ENCODE assay signal across 8 cellular contexts in genomic region chr21:36321325-36322082, GRCh38. TPM values are rescaled to one million over a fixed set of nuclear protein-coding genes. Genes with fewer than 3 reads are reported as not detected.
DNase-seq lines count a peak whose midpoint lies in the region; ATAC-seq and TF ChIP-seq lines count a peak whose summit lies in the region.

No MANE protein-coding gene starts in this region.

- ATAC-seq in Panc1 = no peak
- ATAC-seq in central memory CD8-positive, alpha-beta T cell (replicated peaks; ENCODE audit: extremely low read depth, poor library complexity, severe bottlenecking) = no peak
- no peak for ATAC-seq in HG02938 (IDR thresholded peaks at IDR 0.05; ENCODE audit: unreplicated experiment)

- H3K27ac ChIP-seq in Panc1 (ENCODE audit: low read length) (peak overlapping the region; percentile 84), thyroid gland (peak overlapping the region; percentile 51 to 99 (median 94))

- H3K36me3 Mint-ChIP-seq in central memory CD8-positive, alpha-beta T cell (ENCODE audit: insufficient read depth) = peaks cover 36% of the 10 kb centered on the region

- TF ChIP-seq CTCF in Panc1 (IDR thresholded peaks at IDR 0.05) = no peak
- TF ChIP-seq CTCF in lower leg skin (IDR thresholded peaks at IDR 0.05) = no peak
- TF ChIP-seq CTCF in thyroid gland (IDR thresholded peaks at IDR 0.05) = no peak

- H3K27me3 Mint-ChIP-seq in central memory CD8-positive, alpha-beta T cell = no peaks in the 10 kb centered on the region

- intact Hi-C loops in Panc1 (cut with micrococcal nuclease; ENCODE audit: unreplicated experiment) = no loop called here
- intact Hi-C loops in lower leg skin (cut with DNase I; ENCODE audit: low total_unique reads) = no loop called here
- intact Hi-C loops in thyroid gland (cut with DNase I) = loop anchor here (10.0 kb wide), 1 partner anchor 177 kb away; no protein-coding TSS in a partner anchor

- in situ Hi-C loops in HAP-1 (cut with MboI; ENCODE audit: low sequenced_read_pairs) = no loop called here
- in situ Hi-C loops in Panc1 (cut with HindIII; ENCODE audit: low pct_unique_long_range_greater_than_20kb, low sequenced_read_pairs) = no loop called here

- H3K4me1 Mint-ChIP-seq in central memory CD8-positive, alpha-beta T cell = peaks cover 44% of the 10 kb centered on the region

- CTCF ChIA-PET in Panc1 (lab: Charles Lee) = no interaction called here

- 9 to 10% methylated on average over 8 of the region's 8 CpGs for WGBS in lower leg skin, 2 donors
- WGBS in thyroid gland, 2 donors = 22 to 29% methylated on average over 8 of the region's 8 CpGs

- no peaks in the 10 kb centered on the region for H3K9me3 ChIP-seq in HAP-1
- H3K9me3 ChIP-seq in Panc1 (ENCODE audit: control insufficient read depth, insufficient read depth, low read depth, low read length) = no peaks in the 10 kb centered on the region
- H3K9me3 ChIP-seq in thyroid gland = no peaks in the 10 kb centered on the region

- POLR2A ChIA-PET in Panc1 (lab: Charles Lee) = interaction anchor here (0.6 kb wide), 1 partner anchor 377 kb away, joined by 3 read pairs; no protein-coding TSS in a partner anchor

- TF ChIP-seq POLR2A in lower leg skin (IDR thresholded peaks at IDR 0.05) (no peak), thyroid gland (IDR thresholded peaks at IDR 0.05) (no peak)

- peak; percentile 54 for DNase-seq in CD1c-positive myeloid dendritic cell (ENCODE audit: extremely low spot score)
- DNase-seq in HAP-1 (ENCODE audit: low spot score in 2 of 2) = peak; percentile 18 to 34
- DNase-seq in Panc1 (ENCODE audit: low read depth, low spot score) = no peak
- DNase-seq in central memory CD8-positive, alpha-beta T cell (ENCODE audit: low spot score in 2 of 2) = no peak
- no peak for DNase-seq in lower leg skin (ENCODE audit: low spot score in 2 of 2)
- DNase-seq in thyroid gland = peak; percentile 3 to 5
- no peak for DNase-seq in germinal center (ENCODE audit: low spot score)

- H3K4me3 Mint-ChIP-seq in central memory CD8-positive, alpha-beta T cell = peak overlapping the region; percentile 92

- H3K27ac Mint-ChIP-seq in central memory CD8-positive, alpha-beta T cell (ENCODE audit: low read depth) = peak overlapping the region; percentile 92

- no peaks in the 10 kb centered on the region for H3K9me3 Mint-ChIP-seq in central memory CD8-positive, alpha-beta T cell

- H3K27me3 ChIP-seq in HAP-1 (ENCODE audit: low read depth) = no peaks in the 10 kb centered on the region
- H3K27me3 ChIP-seq in Panc1 (ENCODE audit: control insufficient read depth, insufficient read depth, low read length) = no peaks in the 10 kb centered on the region
- no peaks in the 10 kb centered on the region for H3K27me3 ChIP-seq in thyroid gland

- H3K36me3 ChIP-seq in HAP-1 (replicated peaks) (no peaks in the 10 kb centered on the region; the same call in none of the 2 replicates), Panc1 (ENCODE audit: control insufficient read depth, insufficient read depth, low read length) (peaks cover 4% of the 10 kb centered on the region; the same call in 1 of the 2 replicates), thyroid gland (no peaks in the 10 kb centered on the region)

- H3K4me3 ChIP-seq in HAP-1 (peak overlapping the region; percentile 88), Panc1 (ENCODE audit: low read depth in 2 of 2, low read length in 2 of 2) (peak overlapping the region; percentile 76 to 88), lower leg skin (ENCODE audit: low read depth, poor library complexity, severe bottlenecking) (peak overlapping the region; percentile 75), thyroid gland (replicated peaks in 1 of 3) (peak overlapping the region in 2 of 3 donors; percentile 46 to 85)

- peaks cover 5% of the 10 kb centered on the region for H3K4me1 ChIP-seq in HAP-1
- peaks cover 7% of the 10 kb centered on the region; the same call in 1 of the 2 replicates for H3K4me1 ChIP-seq in Panc1 (ENCODE audit: control insufficient read depth, insufficient read depth, low read length)
- peaks cover 7 to 10% of the 10 kb centered on the region in 2 donors for H3K4me1 ChIP-seq in thyroid gland

- BruUV-seq in Panc1 (replicated peaks; lab: Mats Ljungman, UMichigan) = TSS peak; percentile 84

RNA-seq across cellular contexts. Expression of gene MORC3, which starts 1.5 kb away (rescaled TPM):
- 16.8 TPM for total RNA-seq in Panc1 (2021; ENCODE audit: unreplicated experiment)
- polyA plus RNA-seq in Panc1 (2012; ENCODE audit: insufficient read length) = 8.9 TPM
- 10 to 100 TPM; 47.4 to 71.3 (median 56.8) TPM for total RNA-seq in lower leg skin
- total RNA-seq in thyroid gland = 10 to 100 TPM; 40.3 to 49.9 (median 42.8) TPM

Comparison
In these comparisons a context has a peak if more than half of its experiments do, and no peak if none do; other contexts are left out.
1. DNase-seq: peak in CD1c-positive myeloid dendritic cell (single experiment), HAP-1 (2 of 2) and thyroid gland (2 of 2); none in Panc1 (single experiment), central memory CD8-positive, alpha-beta T cell (0 of 2), lower leg skin (0 of 2) and germinal center (single experiment).
2. Peak in every context shown above with its lines, with median percentiles within 50 percentile points of each other: H3K4me3 ChIP-seq.